ENCODE assay signal across 8 cellular contexts in the genomic region with DNA sequence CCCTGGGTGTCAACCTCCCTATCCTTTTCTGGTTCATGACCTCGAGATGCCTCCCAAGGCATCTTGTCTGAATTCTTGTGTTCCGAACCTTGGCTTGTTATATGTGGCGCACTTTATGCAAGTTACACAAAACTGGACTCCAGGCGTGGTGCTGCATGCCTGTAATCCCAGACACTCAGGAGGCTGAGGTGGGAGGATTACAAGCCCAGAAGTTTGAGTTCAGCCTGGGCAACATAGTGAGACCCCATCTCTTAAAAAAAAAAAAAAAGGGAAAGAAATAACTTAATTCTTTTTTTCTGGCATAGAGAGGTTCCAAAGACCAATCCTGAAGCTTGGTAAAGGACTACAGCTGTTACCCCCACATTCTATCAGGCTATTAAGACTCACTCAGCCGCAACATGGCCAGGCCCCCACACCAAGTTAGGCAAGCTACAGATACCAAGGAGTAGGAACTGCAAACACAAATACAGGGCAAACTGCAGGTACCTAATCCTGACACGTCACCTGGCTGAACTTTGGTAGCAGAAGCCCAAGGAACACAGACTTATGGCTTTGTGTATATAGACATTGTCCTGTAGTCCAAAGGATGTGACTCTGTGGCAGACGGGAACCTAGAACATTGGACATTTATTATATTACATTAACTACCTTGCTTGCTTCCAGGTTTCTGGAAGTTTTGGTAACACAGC. TPM values are rescaled to one million over a fixed set of nuclear protein-coding genes. Genes with fewer than 3 reads are reported as not detected.
DNase-seq lines count a peak whose midpoint lies in the region; ATAC-seq, FAIRE-seq and TF ChIP-seq lines count a peak whose summit lies in the region.

No MANE protein-coding gene starts in this region.

- H3K9ac ChIP-seq in mucosa of rectum (ENCODE audit: low read depth in 1 of 2, low read length in 2 of 2): peak overlapping the region; percentile 86 to 94

- H3K4me3 ChIP-seq in bronchial epithelial cell (ENCODE audit: low read depth, low read length) (peak overlapping the region; percentile 98), mucosa of rectum (ENCODE audit: low read length in 2 of 2) (peak overlapping the region; percentile 88 to 92)

- H3K27ac ChIP-seq in 22Rv1: peak overlapping the region; percentile 73
- H3K27ac ChIP-seq in mucosa of rectum (ENCODE audit: low read depth in 2 of 2, low read length in 2 of 2): peak overlapping the region; percentile 98 to 99

- TF ChIP-seq CTCF in 22Rv1 (IDR thresholded peaks at IDR 0.05) (no peak), bronchial epithelial cell (IDR thresholded peaks at IDR 0.05; ENCODE audit: insufficient read depth, low read length, severe bottlenecking) (no peak)

- DNase-seq in HuH-7.5 (ENCODE audit: low spot score): peak; percentile 79
- no peak for DNase-seq in bronchial epithelial cell (ENCODE audit: low read depth)
- no peak for DNase-seq in activated CD4-positive, CD25-positive, alpha-beta regulatory T cell (lab: John Stamatoyannopoulos, UW)
- DNase-seq in NCI-H510A (lab: John Stamatoyannopoulos, UW): no peak
- no peak for DNase-seq in NCI-H1417 treated with DMSO at 0.1 percent for 48 hours (lab: John Stamatoyannopoulos, UW)

- H3K9me3 ChIP-seq in mucosa of rectum (ENCODE audit: control insufficient read depth in 2 of 2, low read length in 2 of 2): no peaks in the 10 kb centered on the region

- H3K27me3 ChIP-seq in bronchial epithelial cell (ENCODE audit: control insufficient read depth, insufficient read depth, low read length): no peaks in the 10 kb centered on the region
- no peaks in the 10 kb centered on the region for H3K27me3 ChIP-seq in mucosa of rectum (ENCODE audit: control insufficient read depth in 2 of 2, insufficient read depth in 2 of 2, low read length in 2 of 2)

- H3K36me3 ChIP-seq in bronchial epithelial cell (ENCODE audit: control insufficient read depth, insufficient read depth, low read length) (peaks cover 18% of the 10 kb centered on the region), mucosa of rectum (ENCODE audit: control insufficient read depth in 2 of 2, insufficient read depth in 2 of 2, low read length in 2 of 2) (peaks cover 17 to 31% of the 10 kb centered on the region in 2 donors)

- peaks cover 25 to 39% of the 10 kb centered on the region in 2 donors for H3K4me1 ChIP-seq in mucosa of rectum (ENCODE audit: control insufficient read depth in 2 of 2, insufficient read depth in 2 of 2, low read length in 2 of 2)

- no peak for ATAC-seq in HG03469 (IDR thresholded peaks at IDR 0.05; ENCODE audit: unreplicated experiment)

- FAIRE-seq in bronchial epithelial cell (lab: Jason Lieb, UNC): no peak

RNA-seq across cellular contexts. Expression of a gene that starts 1.3 kb away (rescaled TPM):
- 13.2 and 18.3 TPM in 2 replicates for total RNA-seq in bronchial epithelial cell

RNA-seq across cellular contexts. Expression of a gene that starts 41.9 kb away (rescaled TPM):
- 17.0 and 21.6 TPM in 2 replicates for total RNA-seq in bronchial epithelial cell

RNA-seq across cellular contexts. Expression of a gene that starts 57.4 kb away (rescaled TPM):
- 35.8 and 44.8 TPM in 2 replicates for total RNA-seq in bronchial epithelial cell
